22 cellular contexts compared by ENCODE assay signal in the genomic region with DNA sequence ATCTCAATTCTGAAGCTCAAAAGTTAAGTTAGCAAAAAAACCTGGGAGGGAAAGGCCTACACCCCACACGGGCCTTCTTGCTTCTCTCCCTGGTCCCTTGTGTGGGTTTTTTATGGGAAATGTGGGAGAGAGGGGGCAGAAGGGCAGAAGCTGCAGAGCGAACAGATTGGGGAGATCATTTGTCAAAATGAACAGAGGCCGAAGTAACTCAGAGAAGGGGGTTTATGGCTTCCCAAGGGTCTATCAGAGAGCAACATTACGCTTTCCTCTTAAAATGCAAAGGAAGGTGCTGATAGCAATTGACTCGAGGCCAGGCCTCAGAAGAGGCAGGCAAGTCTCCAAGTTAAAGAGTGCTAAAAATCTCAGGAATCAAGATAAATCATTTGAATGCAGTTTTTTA.
DNase-seq lines count a peak whose midpoint lies in the region; ATAC-seq and TF ChIP-seq lines count a peak whose summit lies in the region.
"Had no signal": no experiment of that assay in that cellular context is flagged by ENCODE, and none has a peak within 500 bp of the region (broad histone marks: within the 10 kb centered on the region; RNA-seq: fewer than 3 reads in every experiment).

No MANE protein-coding gene starts in this region.

- H3K27ac ChIP-seq in GM23338 (ENCODE audit: low read depth) (no peak overlapping the region), neuronal stem cell (replicated peaks; ENCODE audit: low read length) (no peak overlapping the region)
- H3K27ac ChIP-seq: 22Rv1; A549; BLaER1 treated with 17β-estradiol and CSF1 and Interleukin-3, amounts not matched to agents 10 nM and 100 nM; C4-2B had no signal

- no peak overlapping the region for H4K8ac ChIP-seq in neuronal stem cell (ENCODE audit: low read depth, low read length)

- no peak overlapping the region for H2BK5ac ChIP-seq in neuronal stem cell (ENCODE audit: low read length)

- no peak overlapping the region for H2BK120ac ChIP-seq in neuronal stem cell (ENCODE audit: low read depth, low read length)

- no peak for TF ChIP-seq CTCF in GM23338 (conservative IDR thresholded peaks at IDR 0.05; ENCODE audit: low read depth in 2 of 2)
- no peak for TF ChIP-seq CTCF in nephron progenitor cell (IDR thresholded peaks at IDR 0.05)

- H3K9me3 ChIP-seq in neuronal stem cell (replicated peaks in 1 of 2; ENCODE audit: control insufficient read depth in 2 of 2, insufficient read depth in 1 of 2, low read depth in 1 of 2, low read length in 2 of 2) = no peaks in the 10 kb centered on the region
- H3K9me3 ChIP-seq: A549, Caco-2 had no signal

- H3K36me3 ChIP-seq in GM23338 (ENCODE audit: insufficient read depth) (no peaks in the 10 kb centered on the region), neuronal stem cell (replicated peaks in 1 of 2; ENCODE audit: control insufficient read depth in 2 of 2, insufficient read depth in 2 of 2, low read length in 2 of 2) (no peaks in the 10 kb centered on the region)
- H3K36me3 ChIP-seq: BLaER1 treated with 17β-estradiol and CSF1 and Interleukin-3, amounts not matched to agents 10 nM and 100 nM had no signal

- H3K27me3 ChIP-seq in GM23338 (ENCODE audit: insufficient read depth) (no peaks in the 10 kb centered on the region), neuronal stem cell (ENCODE audit: control insufficient read depth in 3 of 3, insufficient read depth in 3 of 3, low read depth in 1 of 3, low read length in 3 of 3) (peaks cover 0 to 2% (median 0%) of the 10 kb centered on the region in 3 experiments)
- H3K27me3 ChIP-seq: BLaER1 treated with 17β-estradiol and CSF1 and Interleukin-3, amounts not matched to agents 10 nM and 100 nM had no signal

- no peaks in the 10 kb centered on the region for H3F3A ChIP-seq in GM23338 (replicated peaks; ENCODE audit: low read depth)

- no peaks in the 10 kb centered on the region for H3K9me2 ChIP-seq in GM23338 (ENCODE audit: insufficient read depth)

- H3K4me3 ChIP-seq in GM23338 (no peak overlapping the region), neuronal stem cell (ENCODE audit: low read length in 2 of 2) (no peak overlapping the region)
- H3K4me3 ChIP-seq: A549; BLaER1 treated with 17β-estradiol and CSF1 and Interleukin-3, amounts not matched to agents 10 nM and 100 nM; GM12878 had no signal

- WGBS in neuronal stem cell (ENCODE audit: extremely low coverage in 2 of 2, insufficient read length in 2 of 2, insufficient replicate concordance in 1 of 2), 2 donors = no CpG with 5 or more reads among the region's 5 CpGs

- no peak for DNase-seq in GM23338 (ENCODE audit: low spot score)
- DNase-seq in left kidney (ENCODE audit: low read depth, low spot score) = peak; percentile 65
- no peak for DNase-seq in nephron progenitor cell
- DNase-seq in neuronal stem cell (ENCODE audit: low spot score) = no peak
- DNase-seq in T1000 (lab: John Stamatoyannopoulos, UW) = no peak
- DNase-seq in NK-92 (lab: John Stamatoyannopoulos, UW; ENCODE audit: unreplicated experiment) = no peak
- no peak for DNase-seq in NCI-H1930 (lab: John Stamatoyannopoulos, UW)
- DNase-seq: AML-193; Caco-2; Calu3; CD4-positive, alpha-beta T cell; CD8-positive, alpha-beta T cell; DND-41; EL; GDM1 had no signal

- H2BK15ac ChIP-seq in neuronal stem cell (ENCODE audit: low read length) = no peak overlapping the region

- H3K14ac ChIP-seq in neuronal stem cell (ENCODE audit: low read length) = no peak overlapping the region

- H3K4me1 ChIP-seq in GM23338 (ENCODE audit: insufficient read depth) (no peaks in the 10 kb centered on the region), neuronal stem cell (ENCODE audit: control insufficient read depth in 2 of 2, insufficient read depth in 1 of 2, low read depth in 1 of 2, low read length in 2 of 2) (no peaks in the 10 kb centered on the region)
- H3K4me1 ChIP-seq: A549, Caco-2 had no signal

- H3K36me3 Mint-ChIP-seq in GM23338 (ENCODE audit: low read depth) (no peaks in the 10 kb centered on the region), nephron progenitor cell (ENCODE audit: low read depth) (peaks cover 5% of the 10 kb centered on the region)
- H3K36me3 Mint-ChIP-seq: CD8-positive, alpha-beta T cell had no signal

- H4K20me1 ChIP-seq in GM23338 (replicated peaks; ENCODE audit: insufficient read depth) = no peaks in the 10 kb centered on the region
- H4K20me1 ChIP-seq: BLaER1 treated with 17β-estradiol and CSF1 and Interleukin-3, amounts not matched to agents 10 nM and 100 nM had no signal

- H3K9me3 Mint-ChIP-seq in GM23338 (no peaks in the 10 kb centered on the region), nephron progenitor cell (peaks cover 23% of the 10 kb centered on the region)
- H3K9me3 Mint-ChIP-seq: CD4-positive, alpha-beta T cell; CD8-positive, alpha-beta T cell had no signal

- no peak overlapping the region for H2BK12ac ChIP-seq in neuronal stem cell (ENCODE audit: low read length)

- no peak overlapping the region for H3K27ac Mint-ChIP-seq in GM23338
- H3K27ac Mint-ChIP-seq in nephron progenitor cell = peak overlapping the region; percentile 95
- H3K27ac Mint-ChIP-seq: B cell; CD4-positive, alpha-beta T cell; CD8-positive, alpha-beta T cell had no signal

- H3K9ac ChIP-seq in neuronal stem cell (ENCODE audit: low read depth, low read length, poor library complexity) = no peak overlapping the region
- H3K9ac ChIP-seq: BLaER1 treated with 17β-estradiol and CSF1 and Interleukin-3, amounts not matched to agents 10 nM and 100 nM had no signal

- H3K4me1 Mint-ChIP-seq in GM23338 (no peaks in the 10 kb centered on the region; the same call in 2 of the 3 replicates), nephron progenitor cell (peaks cover 10% of the 10 kb centered on the region)
- H3K4me1 Mint-ChIP-seq: B cell had no signal

- H3K18ac ChIP-seq in neuronal stem cell (ENCODE audit: low read length) = no peak overlapping the region

- H4K91ac ChIP-seq in neuronal stem cell (ENCODE audit: low read depth, low read length, poor library complexity) = no peak overlapping the region

- no peak overlapping the region for H3K23ac ChIP-seq in neuronal stem cell (ENCODE audit: low read depth, low read length, poor library complexity)

- H2AFZ ChIP-seq in GM23338 (peak overlapping the region; percentile 38; the same call in 1 of the 2 replicates), neuronal stem cell (ENCODE audit: low read length) (peak overlapping the region; percentile 22)

- no peaks in the 10 kb centered on the region for H3K79me2 ChIP-seq in GM23338 (replicated peaks; ENCODE audit: insufficient read depth)

- no peaks in the 10 kb centered on the region for H3K79me1 ChIP-seq in neuronal stem cell (ENCODE audit: low read depth, low read length)

- ATAC-seq in GM23338 = no peak
- no peak for ATAC-seq in HG03378 (IDR thresholded peaks at IDR 0.05; ENCODE audit: unreplicated experiment)
- ATAC-seq: A549; CD8-positive, alpha-beta T cell; GM12878 had no signal

- H3K27me3 Mint-ChIP-seq in GM23338 (ENCODE audit: insufficient read depth, low read depth, poor library complexity) (peaks cover 2% of the 10 kb centered on the region), nephron progenitor cell (ENCODE audit: low read depth, poor library complexity) (peaks cover 3% of the 10 kb centered on the region)
- H3K27me3 Mint-ChIP-seq: B cell; CD4-positive, alpha-beta T cell had no signal

- H3K4me2 ChIP-seq in GM23338 (no peak overlapping the region), neuronal stem cell (ENCODE audit: insufficient read depth, low read length, poor library complexity, severe bottlenecking) (no peak overlapping the region)
- H3K4me2 ChIP-seq: A549; BLaER1 treated with 17β-estradiol and CSF1 and Interleukin-3, amounts not matched to agents 10 nM and 100 nM had no signal

- no peak overlapping the region for H3K4me3 Mint-ChIP-seq in GM23338
- H3K4me3 Mint-ChIP-seq in nephron progenitor cell = no peak overlapping the region
- H3K4me3 Mint-ChIP-seq: B cell; CD4-positive, alpha-beta T cell; CD8-positive, alpha-beta T cell had no signal

- H3K4ac ChIP-seq in neuronal stem cell (ENCODE audit: low read length) = no peak overlapping the region

- no peak overlapping the region for H2AK5ac ChIP-seq in neuronal stem cell (ENCODE audit: low read depth, low read length)

TF ChIP-seq in GM23338, 12 proteins besides CTCF, POLR2A, EP300 and RAD21 (continues in another document):
- TF ChIP-seq CREB1 (CRISPR knock-in tag; IDR thresholded peaks at IDR 0.05; ENCODE audit: low read depth) = no peak
- TF ChIP-seq, protein P1, sequence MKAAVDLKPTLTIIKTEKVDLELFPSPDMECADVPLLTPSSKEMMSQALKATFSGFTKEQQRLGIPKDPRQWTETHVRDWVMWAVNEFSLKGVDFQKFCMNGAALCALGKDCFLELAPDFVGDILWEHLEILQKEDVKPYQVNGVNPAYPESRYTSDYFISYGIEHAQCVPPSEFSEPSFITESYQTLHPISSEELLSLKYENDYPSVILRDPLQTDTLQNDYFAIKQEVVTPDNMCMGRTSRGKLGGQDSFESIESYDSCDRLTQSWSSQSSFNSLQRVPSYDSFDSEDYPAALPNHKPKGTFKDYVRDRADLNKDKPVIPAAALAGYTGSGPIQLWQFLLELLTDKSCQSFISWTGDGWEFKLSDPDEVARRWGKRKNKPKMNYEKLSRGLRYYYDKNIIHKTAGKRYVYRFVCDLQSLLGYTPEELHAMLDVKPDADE (IDR thresholded peaks at IDR 0.05) = no peak
- no peak for TF ChIP-seq STAT1 (IDR thresholded peaks at IDR 0.05; ENCODE audit: unreplicated experiment)
- no peak for TF ChIP-seq EZH2 (IDR thresholded peaks at IDR 0.05; ENCODE audit: low read depth, unreplicated experiment)
- no peak for TF ChIP-seq ZNF331 (CRISPR knock-in tag; IDR thresholded peaks at IDR 0.05; ENCODE audit: low read depth)
- no peak for TF ChIP-seq ZNF114 (CRISPR knock-in tag; IDR thresholded peaks at IDR 0.05)
- TF ChIP-seq JUNB (IDR thresholded peaks at IDR 0.05; ENCODE audit: unreplicated experiment) = no peak
- no peak for TF ChIP-seq POLR2AphosphoS5 (IDR thresholded peaks at IDR 0.05; ENCODE audit: low read depth)
- TF ChIP-seq EZH2phosphoT487 (IDR thresholded peaks at IDR 0.05; ENCODE audit: unreplicated experiment) = no peak
- TF ChIP-seq NANOG (IDR thresholded peaks at IDR 0.05; ENCODE audit: borderline replicate concordance) = no peak
